8 cellular contexts compared by ENCODE assay signal in genomic region chr13:77325371-77325941, GRCh38. TPM values are rescaled to one million over a fixed set of nuclear protein-coding genes. Genes with fewer than 3 reads are reported as not detected.
DNase-seq lines count a peak whose midpoint lies in the region; ATAC-seq lines count a peak whose summit lies in the region.

No MANE protein-coding gene starts in this region.

- no peaks in the 10 kb centered on the region for H3K36me3 ChIP-seq in iPS-15b (ENCODE audit: control insufficient read depth, insufficient read depth, low read length)

- ATAC-seq in stimulated activated effector memory CD8-positive, alpha-beta T cell treated with anti-CD3 and anti-CD28 coated beads, Interleukin-12 subunit alpha, Interleukin-12 subunit beta, amount 100 ng/mL, for 72 hours, result no peak
- ATAC-seq in HG02884 (IDR thresholded peaks at IDR 0.05; ENCODE audit: unreplicated experiment) (no peak), GM19328 (IDR thresholded peaks at IDR 0.05; ENCODE audit: unreplicated experiment) (no peak)

- peak overlapping the region; percentile 98 for H3K4me3 Mint-ChIP-seq in activated T-helper 2 cell treated with anti-CD3 and anti-CD28 coated beads, Interferon-gamma antibody, Interleukin-2, Interleukin-4, amounts not matched to agents 10 μg/mL and 5 μg/mL and 100 μg/mL, durations not matched to agents 14 hours and 24 hours and 36 hours (ENCODE audit: low read depth)
- peak overlapping the region; percentile 98 for H3K4me3 Mint-ChIP-seq in stimulated activated effector memory CD8-positive, alpha-beta T cell treated with anti-CD3 and anti-CD28 coated beads, Interleukin-12 subunit alpha, Interleukin-12 subunit beta, amount 100 ng/mL, for 72 hours

- H3K27ac Mint-ChIP-seq in activated T-helper 2 cell treated with anti-CD3 and anti-CD28 coated beads, Interferon-gamma antibody, Interleukin-2, Interleukin-4, amounts not matched to agents 10 μg/mL and 5 μg/mL and 100 μg/mL, durations not matched to agents 14 hours and 24 hours and 36 hours, result peak overlapping the region; percentile 98
- H3K27ac Mint-ChIP-seq in stimulated activated effector memory CD8-positive, alpha-beta T cell treated with anti-CD3 and anti-CD28 coated beads, Interleukin-12 subunit alpha, Interleukin-12 subunit beta, amount 100 ng/mL, for 72 hours, result peak overlapping the region; percentile 98

- H3K36me3 Mint-ChIP-seq in activated T-helper 2 cell treated with anti-CD3 and anti-CD28 coated beads, Interferon-gamma antibody, Interleukin-2, Interleukin-4, amounts not matched to agents 10 μg/mL and 5 μg/mL and 100 μg/mL, durations not matched to agents 14 hours and 24 hours and 36 hours (ENCODE audit: low read depth), result peaks cover 18% of the 10 kb centered on the region
- H3K36me3 Mint-ChIP-seq in stimulated activated effector memory CD8-positive, alpha-beta T cell treated with anti-CD3 and anti-CD28 coated beads, Interleukin-12 subunit alpha, Interleukin-12 subunit beta, amount 100 ng/mL, for 72 hours, result peaks cover 36% of the 10 kb centered on the region

- H3K4me1 Mint-ChIP-seq in activated T-helper 2 cell treated with anti-CD3 and anti-CD28 coated beads, Interferon-gamma antibody, Interleukin-2, Interleukin-4, amounts not matched to agents 10 μg/mL and 5 μg/mL and 100 μg/mL, durations not matched to agents 14 hours and 24 hours and 36 hours (ENCODE audit: low read depth), result peaks cover 67% of the 10 kb centered on the region
- peaks cover 54% of the 10 kb centered on the region for H3K4me1 Mint-ChIP-seq in stimulated activated effector memory CD8-positive, alpha-beta T cell treated with anti-CD3 and anti-CD28 coated beads, Interleukin-12 subunit alpha, Interleukin-12 subunit beta, amount 100 ng/mL, for 72 hours

- H3K9me3 ChIP-seq in iPS-15b (ENCODE audit: control insufficient read depth, insufficient read depth, low read length), result no peaks in the 10 kb centered on the region

- peak overlapping the region; percentile 70 for H3K4me3 ChIP-seq in iPS-15b (ENCODE audit: low read depth, low read length)

- no peak overlapping the region for H3K9ac ChIP-seq in iPS-15b (ENCODE audit: low read depth, low read length)

- DNase-seq in CD1c-positive myeloid dendritic cell (ENCODE audit: extremely low spot score) (peak; percentile 27), HT-29 (ENCODE audit: low spot score) (peak; percentile 4), DMS 273 (lab: John Stamatoyannopoulos, UW; ENCODE audit: unreplicated experiment) (no peak)
- DNase-seq in activated T-helper 2 cell treated with anti-CD3 and anti-CD28 coated beads, Interferon-gamma antibody, Interleukin-2, Interleukin-4, amounts not matched to agents 10 μg/mL and 5 μg/mL and 100 μg/mL, durations not matched to agents 14 hours and 24 hours and 36 hours (ENCODE audit: low spot score), result no peak
- no peak for DNase-seq in stimulated activated effector memory CD8-positive, alpha-beta T cell treated with anti-CD3 and anti-CD28 coated beads, Interleukin-12 subunit alpha, Interleukin-12 subunit beta, amount 100 ng/mL, for 72 hours (ENCODE audit: low spot score in 2 of 2)

- H3K4me1 ChIP-seq in iPS-15b (ENCODE audit: control insufficient read depth, insufficient read depth, low read length), result peaks cover 7% of the 10 kb centered on the region

- H3K27me3 Mint-ChIP-seq in activated T-helper 2 cell treated with anti-CD3 and anti-CD28 coated beads, Interferon-gamma antibody, Interleukin-2, Interleukin-4, amounts not matched to agents 10 μg/mL and 5 μg/mL and 100 μg/mL, durations not matched to agents 14 hours and 24 hours and 36 hours (ENCODE audit: low read depth), result no peaks in the 10 kb centered on the region

- peaks cover 16% of the 10 kb centered on the region for H3K27me3 ChIP-seq in iPS-15b (ENCODE audit: control insufficient read depth, insufficient read depth, low read length)

- H3K9me3 Mint-ChIP-seq in activated T-helper 2 cell treated with anti-CD3 and anti-CD28 coated beads, Interferon-gamma antibody, Interleukin-2, Interleukin-4, amounts not matched to agents 10 μg/mL and 5 μg/mL and 100 μg/mL, durations not matched to agents 14 hours and 24 hours and 36 hours, result no peaks in the 10 kb centered on the region
- H3K9me3 Mint-ChIP-seq in stimulated activated effector memory CD8-positive, alpha-beta T cell treated with anti-CD3 and anti-CD28 coated beads, Interleukin-12 subunit alpha, Interleukin-12 subunit beta, amount 100 ng/mL, for 72 hours, result no peaks in the 10 kb centered on the region

- intact Hi-C loops in activated T-helper 2 cell treated with anti-CD3 and anti-CD28 coated beads, Interferon-gamma antibody, Interleukin-2, Interleukin-4, amounts not matched to agents 10 μg/mL and 5 μg/mL and 100 μg/mL, durations not matched to agents 14 hours and 24 hours and 36 hours (cut with micrococcal nuclease), result loop anchor here (2.0 to 10.0 kb wide), 5 partner anchors 17 to 1869 kb away; partner anchors contain the start of gene KCTD12

RNA-seq across cellular contexts. Expression of gene MYCBP2, which starts 1.4 kb away (rescaled TPM):
- 54.9 and 60.3 TPM in 2 replicates for total RNA-seq in HT-29 (2014; rRNA removed; shearing (Covaris generic))
- 74.3 and 93.8 TPM in 2 replicates for total RNA-seq in activated T-helper 2 cell treated with anti-CD3 and anti-CD28 coated beads, Interferon-gamma antibody, Interleukin-2, Interleukin-4, amounts not matched to agents 10 μg/mL and 5 μg/mL and 100 μg/mL, durations not matched to agents 14 hours and 24 hours and 36 hours

Comparison
In these comparisons a context has a peak if more than half of its experiments do, and no peak if none do; other contexts are left out.
1. DNase-seq: peak in CD1c-positive myeloid dendritic cell (single experiment) and HT-29 (single experiment); none in activated T-helper 2 cell treated with anti-CD3 and anti-CD28 coated beads, Interferon-gamma antibody, Interleukin-2, Interleukin-4, amounts not matched to agents 10 μg/mL and 5 μg/mL and 100 μg/mL, durations not matched to agents 14 hours and 24 hours and 36 hours (single experiment), stimulated activated effector memory CD8-positive, alpha-beta T cell treated with anti-CD3 and anti-CD28 coated beads, Interleukin-12 subunit alpha, Interleukin-12 subunit beta, amount 100 ng/mL, for 72 hours (0 of 2) and DMS 273 (single experiment).